Comparison of ENCODE assay signal across 16 cellular contexts in genomic region chr15:98280576-98280975, GRCh38.
DNase-seq lines count a peak whose midpoint lies in the region; ATAC-seq and TF ChIP-seq lines count a peak whose summit lies in the region.
"Had no signal": no experiment of that assay in that cellular context is flagged by ENCODE, and none has a peak within 500 bp of the region (broad histone marks: within the 10 kb centered on the region; RNA-seq: fewer than 3 reads in every experiment).

No MANE protein-coding gene starts in this region.

- no peak for TF ChIP-seq POLR2A in testis (IDR thresholded peaks at IDR 0.05)

- H3K27ac ChIP-seq in BLaER1: no peak overlapping the region
- no peak overlapping the region for H3K27ac ChIP-seq in testis
- H3K27ac ChIP-seq: C4-2B, GM23248 had no signal

- CTCF ChIA-PET in WTC11 (lab: Charles Lee): interaction anchor here (1.3 to 2.4 kb wide), 2 partner anchors 12 to 31 kb away, joined by 5 to 7 read pairs; no protein-coding TSS in a partner anchor

- no peak for DNase-seq in WTC11 (ENCODE audit: low spot score)
- no peak for DNase-seq in GOT3 (lab: John Stamatoyannopoulos, UW)
- no peak for DNase-seq in SK-N-DZ (ENCODE audit: low spot score)
- DNase-seq in testis: no peak
- DNase-seq: Calu3; CD4-positive, CD25-positive, alpha-beta regulatory T cell; CD8-positive, alpha-beta memory T cell; COR-L47; DMS53; DMS79 treated with DMSO at 0.1 percent for 48 hours; GF-D8; GM23248; HCEC 1CT had no signal

- no peak for TF ChIP-seq CTCF in WTC11 (IDR thresholded peaks at IDR 0.05)
- TF ChIP-seq CTCF in testis (IDR thresholded peaks at IDR 0.05): no peak

- H3K4me3 ChIP-seq in BLaER1 (no peak overlapping the region), testis (no peak overlapping the region)
- H3K4me3 ChIP-seq: GM23248 had no signal

- H4K20me1 ChIP-seq in BLaER1: no peaks in the 10 kb centered on the region

- no peaks in the 10 kb centered on the region for H3K36me3 Mint-ChIP-seq in WTC11
- H3K36me3 Mint-ChIP-seq: CD4-positive, CD25-positive, alpha-beta regulatory T cell; CD8-positive, alpha-beta memory T cell had no signal

- H3K27me3 ChIP-seq in BLaER1 (no peaks in the 10 kb centered on the region), testis (no peaks in the 10 kb centered on the region)

- 48 to 65% methylated on average over 10 of the region's 10 CpGs for WGBS in testis, 2 donors

- POLR2A ChIA-PET in WTC11 (lab: Charles Lee): no interaction called here

- no peak overlapping the region for H3K4me3 Mint-ChIP-seq in WTC11
- H3K4me3 Mint-ChIP-seq: CD8-positive, alpha-beta memory T cell had no signal

- H3K9ac ChIP-seq in BLaER1: no peak overlapping the region
- H3K9ac ChIP-seq: GM23248 had no signal

- H3K36me3 ChIP-seq in BLaER1: no peaks in the 10 kb centered on the region
- H3K36me3 ChIP-seq in testis (ENCODE audit: low read depth, missing control alignments): no peaks in the 10 kb centered on the region

- H3K4me1 ChIP-seq in BLaER1 (peaks cover 35% of the 10 kb centered on the region), testis (no peaks in the 10 kb centered on the region)

- peaks cover 23% of the 10 kb centered on the region for H3K4me1 Mint-ChIP-seq in WTC11
- H3K4me1 Mint-ChIP-seq: CD4-positive, CD25-positive, alpha-beta regulatory T cell; CD8-positive, alpha-beta memory T cell had no signal

- no peaks in the 10 kb centered on the region for H3K27me3 Mint-ChIP-seq in WTC11 (ENCODE audit: low read depth)
- H3K27me3 Mint-ChIP-seq: CD4-positive, CD25-positive, alpha-beta regulatory T cell had no signal

- ATAC-seq in GM18870 (IDR thresholded peaks at IDR 0.05; ENCODE audit: unreplicated experiment) (peak; percentile 13), WTC11 (peak; percentile 26; the same call in 1 of the 2 replicates)

- peak overlapping the region; percentile 39 for H3K4me2 ChIP-seq in BLaER1

- intact Hi-C loops in testis (cut with DNase I; ENCODE audit: low total_unique reads): no loop called here

- no peaks in the 10 kb centered on the region for H3K9me3 Mint-ChIP-seq in WTC11

- H3K9me3 ChIP-seq in BLaER1 (no peaks in the 10 kb centered on the region; the same call in 1 of the 2 replicates), testis (no peaks in the 10 kb centered on the region)

- H3K27ac Mint-ChIP-seq in WTC11: no peak overlapping the region
- H3K27ac Mint-ChIP-seq: CD4-positive, CD25-positive, alpha-beta regulatory T cell; CD8-positive, alpha-beta memory T cell had no signal

TF ChIP-seq in WTC11, 78 proteins besides CTCF, POLR2A, EP300 and RAD21:
- TF ChIP-seq USF2 (CRISPR knock-in tag; IDR thresholded peaks at IDR 0.05) (no peak), PREB (CRISPR knock-in tag; IDR thresholded peaks at IDR 0.05; ENCODE audit: borderline replicate concordance) (no peak), ATF2 (CRISPR knock-in tag; IDR thresholded peaks at IDR 0.05; ENCODE audit: borderline replicate concordance, low read depth) (no peak), SMAD4 (CRISPR knock-in tag; IDR thresholded peaks at IDR 0.05) (no peak), CBFB (CRISPR knock-in tag; IDR thresholded peaks at IDR 0.05; ENCODE audit: low read depth) (no peak), IRF2 (CRISPR knock-in tag; IDR thresholded peaks at IDR 0.05; ENCODE audit: borderline replicate concordance, low read depth) (no peak), NFYB (CRISPR knock-in tag; conservative IDR thresholded peaks at IDR 0.05; ENCODE audit: low read depth) (no peak), ETV6 (CRISPR knock-in tag; IDR thresholded peaks at IDR 0.05) (no peak)
- TF ChIP-seq, protein P1, sequence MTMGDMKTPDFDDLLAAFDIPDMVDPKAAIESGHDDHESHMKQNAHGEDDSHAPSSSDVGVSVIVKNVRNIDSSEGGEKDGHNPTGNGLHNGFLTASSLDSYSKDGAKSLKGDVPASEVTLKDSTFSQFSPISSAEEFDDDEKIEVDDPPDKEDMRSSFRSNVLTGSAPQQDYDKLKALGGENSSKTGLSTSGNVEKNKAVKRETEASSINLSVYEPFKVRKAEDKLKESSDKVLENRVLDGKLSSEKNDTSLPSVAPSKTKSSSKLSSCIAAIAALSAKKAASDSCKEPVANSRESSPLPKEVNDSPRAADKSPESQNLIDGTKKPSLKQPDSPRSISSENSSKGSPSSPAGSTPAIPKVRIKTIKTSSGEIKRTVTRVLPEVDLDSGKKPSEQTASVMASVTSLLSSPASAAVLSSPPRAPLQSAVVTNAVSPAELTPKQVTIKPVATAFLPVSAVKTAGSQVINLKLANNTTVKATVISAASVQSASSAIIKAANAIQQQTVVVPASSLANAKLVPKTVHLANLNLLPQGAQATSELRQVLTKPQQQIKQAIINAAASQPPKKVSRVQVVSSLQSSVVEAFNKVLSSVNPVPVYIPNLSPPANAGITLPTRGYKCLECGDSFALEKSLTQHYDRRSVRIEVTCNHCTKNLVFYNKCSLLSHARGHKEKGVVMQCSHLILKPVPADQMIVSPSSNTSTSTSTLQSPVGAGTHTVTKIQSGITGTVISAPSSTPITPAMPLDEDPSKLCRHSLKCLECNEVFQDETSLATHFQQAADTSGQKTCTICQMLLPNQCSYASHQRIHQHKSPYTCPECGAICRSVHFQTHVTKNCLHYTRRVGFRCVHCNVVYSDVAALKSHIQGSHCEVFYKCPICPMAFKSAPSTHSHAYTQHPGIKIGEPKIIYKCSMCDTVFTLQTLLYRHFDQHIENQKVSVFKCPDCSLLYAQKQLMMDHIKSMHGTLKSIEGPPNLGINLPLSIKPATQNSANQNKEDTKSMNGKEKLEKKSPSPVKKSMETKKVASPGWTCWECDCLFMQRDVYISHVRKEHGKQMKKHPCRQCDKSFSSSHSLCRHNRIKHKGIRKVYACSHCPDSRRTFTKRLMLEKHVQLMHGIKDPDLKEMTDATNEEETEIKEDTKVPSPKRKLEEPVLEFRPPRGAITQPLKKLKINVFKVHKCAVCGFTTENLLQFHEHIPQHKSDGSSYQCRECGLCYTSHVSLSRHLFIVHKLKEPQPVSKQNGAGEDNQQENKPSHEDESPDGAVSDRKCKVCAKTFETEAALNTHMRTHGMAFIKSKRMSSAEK (CRISPR knock-in tag; IDR thresholded peaks at IDR 0.05; ENCODE audit: borderline replicate concordance): no peak
